ENCODE assay signal across 8 cellular contexts in the genomic region with DNA sequence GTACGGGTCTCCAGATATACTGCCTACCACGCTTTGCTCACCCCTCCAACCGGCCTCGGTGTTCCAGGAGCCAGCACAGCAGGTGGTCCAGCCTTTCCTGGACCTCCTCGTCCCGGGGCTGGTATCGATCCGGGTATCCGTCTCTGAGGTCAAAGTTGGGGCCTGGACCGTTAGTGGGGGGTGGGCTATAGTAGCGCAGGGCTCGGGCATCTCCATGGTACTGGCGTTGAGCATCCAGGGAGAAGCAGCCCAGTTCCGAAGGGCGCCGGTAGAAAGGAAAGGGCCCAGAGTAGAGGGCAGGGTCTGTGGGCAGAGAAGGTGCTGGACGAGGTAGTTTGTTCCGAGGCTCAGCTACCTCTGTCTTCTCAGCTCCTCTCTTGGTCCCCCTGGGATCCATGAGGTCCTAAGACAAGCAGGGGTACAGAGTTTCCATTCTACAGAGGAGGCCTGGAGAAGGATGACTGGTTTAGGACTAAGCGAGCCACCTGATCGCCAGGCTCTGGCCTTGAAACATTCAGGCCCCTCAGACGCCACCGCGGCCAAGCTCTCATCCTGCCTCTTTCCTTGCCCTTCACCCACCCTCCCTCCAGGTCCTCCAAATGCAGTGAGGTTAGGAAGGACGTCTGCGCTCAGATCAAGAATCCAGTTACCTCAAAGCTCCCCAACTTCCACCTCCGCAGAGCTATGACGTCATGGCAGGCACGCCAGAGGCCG. TPM values are rescaled to one million over a fixed set of nuclear protein-coding genes. Genes with fewer than 3 reads are reported as not detected.
DNase-seq lines count a peak whose midpoint lies in the region; ATAC-seq and TF ChIP-seq lines count a peak whose summit lies in the region.

No MANE protein-coding gene starts in this region.

- POLR2A ChIA-PET in CD4-positive, alpha-beta memory T cell (lab: Charles Lee; ENCODE audit: partially characterized antibody), result interaction anchor here (0.5 to 7.5 kb wide), 30 partner anchors 8 to 1608 kb away, joined by 3 to 195 read pairs (median 4); a partner anchor contains a TSS

- TF ChIP-seq CTCF in Loucy (conservative IDR thresholded peaks at IDR 0.05; ENCODE audit: low read length) (no peak), coronary artery (IDR thresholded peaks at IDR 0.05) (no peak)

- H4K20me1 ChIP-seq in Loucy (ENCODE audit: insufficient read depth, low read length, poor library complexity, severe bottlenecking), result no peaks in the 10 kb centered on the region

- H3K9me3 Mint-ChIP-seq in CD4-positive, alpha-beta memory T cell, result peaks cover 0 to 13% (median 0%) of the 10 kb centered on the region in 8 donors

- peaks cover 20 to 59% (median 31%) of the 10 kb centered on the region in 4 donors for H3K4me1 Mint-ChIP-seq in CD4-positive, alpha-beta memory T cell

- ATAC-seq in HG03457 (IDR thresholded peaks at IDR 0.05; ENCODE audit: unreplicated experiment), result no peak
- ATAC-seq in HG03442 (IDR thresholded peaks at IDR 0.05; ENCODE audit: unreplicated experiment), result no peak

- no peaks in the 10 kb centered on the region for H3K27me3 ChIP-seq in CD4-positive, alpha-beta memory T cell (ENCODE audit: insufficient read depth, low read length)
- H3K27me3 ChIP-seq in Loucy (ENCODE audit: insufficient read depth, low read length, poor library complexity, severe bottlenecking) (no peaks in the 10 kb centered on the region), muscle layer of colon (ENCODE audit: control insufficient read depth in 1 of 2, insufficient read depth in 2 of 2, low read length in 2 of 2) (no peaks in the 10 kb centered on the region)

- H3K9ac ChIP-seq in Loucy (ENCODE audit: low read depth, low read length, poor library complexity, severe bottlenecking) (peak overlapping the region; percentile 88), muscle layer of colon (ENCODE audit: low read length) (peak overlapping the region; percentile 88)

- peaks cover 40% of the 10 kb centered on the region for H3K36me3 ChIP-seq in CD4-positive, alpha-beta memory T cell (ENCODE audit: insufficient read depth, low read length)
- H3K36me3 ChIP-seq in Loucy (ENCODE audit: insufficient read depth, low read length) (peaks cover 28% of the 10 kb centered on the region; the same call in 1 of the 2 replicates), muscle layer of colon (ENCODE audit: insufficient read depth, low read length) (peaks cover 39% of the 10 kb centered on the region)

- CTCF ChIA-PET in CD4-positive, alpha-beta memory T cell (lab: Charles Lee; ENCODE audit: partially characterized antibody), result interaction anchor here (0.8 to 2.7 kb wide), 5 partner anchors 13 to 1000 kb away, joined by 3 to 21 read pairs (median 3); a partner anchor contains a TSS

- DNase-seq in CD4-positive, alpha-beta memory T cell, result peak in 1 of 5 donors; percentile 37
- DNase-seq in coronary artery (ENCODE audit: low spot score) (no peak), NCI-H128 (lab: John Stamatoyannopoulos, UW; ENCODE audit: unreplicated experiment) (no peak), NCI-H345 treated with DMSO at 0.1 percent for 48 hours (lab: John Stamatoyannopoulos, UW; ENCODE audit: unreplicated experiment) (no peak)

- H3K4me2 ChIP-seq in Loucy (ENCODE audit: low read depth, low read length, poor library complexity, severe bottlenecking), result peak overlapping the region; percentile 95

- H3K4me3 ChIP-seq in CD4-positive, alpha-beta memory T cell (ENCODE audit: low read length in 2 of 2), result peak overlapping the region; percentile 63 to 77
- H3K4me3 ChIP-seq in Loucy (ENCODE audit: low read length, poor library complexity, severe bottlenecking) (peak overlapping the region; percentile 92), coronary artery (peak overlapping the region; percentile 75), muscle layer of colon (ENCODE audit: low read depth in 1 of 2, low read length in 2 of 2) (peak overlapping the region; percentile 69 to 72)

- H3K9me2 ChIP-seq in Loucy (replicated peaks; ENCODE audit: low read depth, low read length), result no peaks in the 10 kb centered on the region

- H3K27me3 Mint-ChIP-seq in CD4-positive, alpha-beta memory T cell, result no peaks in the 10 kb centered on the region

- peaks cover 31% of the 10 kb centered on the region for H3K4me1 ChIP-seq in CD4-positive, alpha-beta memory T cell (ENCODE audit: insufficient read depth, low read length)
- H3K4me1 ChIP-seq in Loucy (ENCODE audit: insufficient read depth, low read length, poor library complexity, severe bottlenecking), result peaks cover 20% of the 10 kb centered on the region
- peaks cover 25% of the 10 kb centered on the region for H3K4me1 ChIP-seq in muscle layer of colon (ENCODE audit: insufficient read depth, low read length)

- no peaks in the 10 kb centered on the region for H3K9me3 ChIP-seq in CD4-positive, alpha-beta memory T cell (ENCODE audit: control insufficient read depth in 1 of 2, low read length in 2 of 2)
- H3K9me3 ChIP-seq in Loucy (ENCODE audit: insufficient read depth, low read depth, low read length), result no peaks in the 10 kb centered on the region
- no peaks in the 10 kb centered on the region for H3K9me3 ChIP-seq in muscle layer of colon (ENCODE audit: low read length)

- H3K27ac Mint-ChIP-seq in CD4-positive, alpha-beta memory T cell, result peak overlapping the region; percentile 100

- peak overlapping the region; percentile 83 for H2AFZ ChIP-seq in Loucy (ENCODE audit: low read length)

- peak overlapping the region; percentile 97 to 99 (median 98) for H3K4me3 Mint-ChIP-seq in CD4-positive, alpha-beta memory T cell

- no peaks in the 10 kb centered on the region for H3F3A ChIP-seq in Loucy (ENCODE audit: low read depth)

- intact Hi-C loops in CD4-positive, alpha-beta memory T cell (cut with micrococcal nuclease), result loop anchor here (10.0 kb wide), 2 partner anchors 137 to 1303 kb away; a partner anchor contains a TSS

- H3K27ac ChIP-seq in CD4-positive, alpha-beta memory T cell (ENCODE audit: low read depth, low read length), result peak overlapping the region; percentile 99
- H3K27ac ChIP-seq in coronary artery (peak overlapping the region; percentile 94 to 98), muscle layer of colon (ENCODE audit: low read depth, low read length) (peak overlapping the region; percentile 82)

- H3K79me2 ChIP-seq in Loucy (ENCODE audit: insufficient read depth, low read length), result peaks cover 36% of the 10 kb centered on the region

- H3K36me3 Mint-ChIP-seq in CD4-positive, alpha-beta memory T cell, result peaks cover 20 to 48% of the 10 kb centered on the region in 2 donors

RNA-seq across cellular contexts. Expression of a gene that starts 0.5 kb away (rescaled TPM):
- 10 to 100 TPM; 27.8 to 30.3 TPM for total RNA-seq in CD4-positive, alpha-beta memory T cell
- 10 to 100 TPM; 10.8 to 11.7 TPM for polyA plus RNA-seq in CD4-positive, alpha-beta memory T cell

RNA-seq across cellular contexts. Expression of a gene that starts 10.4 kb away (rescaled TPM):
- total RNA-seq in CD4-positive, alpha-beta memory T cell, result 1 to 10 TPM; 6.7 to 9.8 TPM
- polyA plus RNA-seq in CD4-positive, alpha-beta memory T cell, result under 1 TPM in 1 of 2 donors, not detected in 1; 0.17 TPM

RNA-seq across cellular contexts. Expression of a gene that starts 12.5 kb away (rescaled TPM):
- 100 to 1,000 TPM; 117 to 119 TPM for total RNA-seq in CD4-positive, alpha-beta memory T cell
- 10 to 100 TPM; 21.8 to 23.0 TPM for polyA plus RNA-seq in CD4-positive, alpha-beta memory T cell

RNA-seq across cellular contexts. Expression of a gene that starts 12.7 kb away (rescaled TPM):
- total RNA-seq in CD4-positive, alpha-beta memory T cell, result 10 to 100 TPM; 45.8 to 49.0 TPM
- polyA plus RNA-seq in CD4-positive, alpha-beta memory T cell, result 10 to 100 TPM; 67.0 to 78.5 TPM

RNA-seq across cellular contexts. Expression of a gene that starts 25.5 kb away (rescaled TPM):
- total RNA-seq in CD4-positive, alpha-beta memory T cell, result under 1 TPM in 1 of 2 experiments, not detected in 1; 0.64 TPM
- polyA plus RNA-seq in CD4-positive, alpha-beta memory T cell, result not detected
